Comparison of ENCODE assay signal across 8 cellular contexts in the genomic region with DNA sequence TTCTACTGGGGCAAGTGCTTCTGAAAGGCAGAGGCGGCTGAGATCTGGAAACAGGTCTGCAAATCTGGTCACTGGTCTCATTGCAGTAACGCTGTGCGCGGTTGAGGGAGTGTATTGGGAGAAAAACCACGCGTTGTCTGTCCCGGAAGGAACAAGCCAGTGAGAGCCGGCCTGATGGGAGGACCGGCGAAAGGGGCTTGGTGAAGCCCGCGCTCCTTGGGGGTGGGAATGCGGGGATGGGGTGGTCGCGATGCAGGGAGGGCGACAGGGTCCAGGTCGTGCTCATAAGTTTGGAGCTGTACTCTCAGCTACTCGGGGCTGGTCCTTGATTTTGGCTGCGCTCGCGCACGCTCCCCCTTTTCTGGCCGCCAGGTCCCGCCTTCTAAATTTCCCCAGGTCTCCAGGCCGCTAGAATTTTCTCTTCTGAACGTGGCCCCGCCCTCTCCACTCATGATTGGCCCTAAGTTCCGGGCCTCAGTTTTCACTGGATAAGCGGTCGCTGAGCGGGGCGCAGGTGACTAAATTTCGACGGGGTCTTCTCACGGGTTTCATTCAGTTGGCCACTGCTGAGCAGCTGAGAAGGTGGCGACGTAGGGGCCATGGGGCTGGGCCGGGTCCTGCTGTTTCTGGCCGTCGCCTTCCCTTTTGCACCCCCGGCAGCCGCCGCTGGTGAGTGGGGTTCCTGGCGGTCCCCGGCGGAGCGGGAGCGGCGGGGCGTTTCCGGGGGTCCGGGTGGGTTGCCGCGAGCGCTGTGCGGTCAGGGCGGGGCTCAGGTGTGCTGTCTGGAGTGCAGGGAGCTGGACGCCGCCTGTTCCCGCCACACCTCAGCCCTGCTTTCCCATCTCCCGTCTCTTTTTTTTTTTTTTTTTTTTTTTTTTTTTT. TPM values are rescaled to one million over a fixed set of nuclear protein-coding genes. Genes with fewer than 3 reads are reported as not detected.
DNase-seq lines count a peak whose midpoint lies in the region; TF ChIP-seq lines count a peak whose summit lies in the region.

A gene (plus strand): TSS at position 551 of the 882 bp plus-strand sequence. CDS start 49 bp downstream, at position 600.

- H3K79me2 ChIP-seq in parathyroid adenoma, result no peaks in the 10 kb centered on the region

- TF ChIP-seq CTCF in glutamatergic neuron (IDR thresholded peaks at IDR 0.05; ENCODE audit: partially characterized antibody, unreplicated experiment) (no peak), parathyroid adenoma (IDR thresholded peaks at IDR 0.05) (no peak), thyroid gland (IDR thresholded peaks at IDR 0.05) (peak in 1 of 6 experiments; percentile 9)

- 1 to 2% methylated on average over 52 to 56 of the region's 61 CpGs for WGBS in thyroid gland, 2 donors

- TF ChIP-seq POLR2A in GM19099 (IDR thresholded peaks at IDR 0.05; ENCODE audit: extremely low read depth, insufficient read length, low read depth) (peak; percentile 64), thyroid gland (IDR thresholded peaks at IDR 0.05) (peak in 1 of 2 donors; percentile 59)

- DNase-seq in AG20443 (ENCODE audit: low spot score), result peak; percentile 77
- DNase-seq in HPDE6-E6E7 (ENCODE audit: extremely low spot score), result peak; percentile 69
- DNase-seq in SK-MEL-5 (ENCODE audit: low read depth, low spot score), result peak; percentile 81
- peak; percentile 90 for DNase-seq in activated naive CD4-positive, alpha-beta T cell treated with anti-CD3 and anti-CD28 coated beads, Interleukin-2, amount 50 U/mL, for 16 hours
- peak; percentile 52 for DNase-seq in glutamatergic neuron
- peak; percentile 77 to 89 for DNase-seq in thyroid gland

- H3K4me1 ChIP-seq in parathyroid adenoma (no peaks in the 10 kb centered on the region), thyroid gland (peaks cover 0 to 7% of the 10 kb centered on the region in 2 donors)

- in situ Hi-C loops in SK-MEL-5 (cut with HindIII; ENCODE audit: low pct_unique_long_range_greater_than_20kb, low sequenced_read_pairs), result no loop called here

- intact Hi-C loops in thyroid gland (cut with DNase I), result loop anchor here (10.0 kb wide), 1 partner anchor 47 kb away; a partner anchor contains a TSS

- peak within 1 kb of the TSS; percentile 98 for H3K4me2 ChIP-seq in parathyroid adenoma (ENCODE audit: low read length)

- H3K27me3 ChIP-seq in parathyroid adenoma (ENCODE audit: control insufficient read depth, insufficient read depth, low read length), result no peaks in the 10 kb centered on the region
- no peaks in the 10 kb centered on the region for H3K27me3 ChIP-seq in thyroid gland

- H3K4me3 Mint-ChIP-seq in glutamatergic neuron (ENCODE audit: unreplicated experiment), result peak within 1 kb of the TSS; percentile 98

- H3K27ac ChIP-seq in parathyroid adenoma (no peak within 1 kb of the TSS), thyroid gland (peak within 1 kb of the TSS in 2 of 3 donors; percentile 56 to 65)

- H3K9ac ChIP-seq in parathyroid adenoma, result no peak within 1 kb of the TSS

- no peaks in the 10 kb centered on the region for H3K9me3 ChIP-seq in parathyroid adenoma (ENCODE audit: control insufficient read depth, low read length)
- H3K9me3 ChIP-seq in thyroid gland, result no peaks in the 10 kb centered on the region

- peaks cover 7% of the 10 kb centered on the region for H3K9me3 Mint-ChIP-seq in glutamatergic neuron (ENCODE audit: unreplicated experiment)

- H2AFZ ChIP-seq in parathyroid adenoma, result peak within 1 kb of the TSS; percentile 90

- H3K27ac Mint-ChIP-seq in glutamatergic neuron (ENCODE audit: unreplicated experiment), result no peak within 1 kb of the TSS

- peaks cover 10% of the 10 kb centered on the region for H3K4me1 Mint-ChIP-seq in glutamatergic neuron (ENCODE audit: low read depth, unreplicated experiment)

- no peaks in the 10 kb centered on the region for H3K36me3 Mint-ChIP-seq in glutamatergic neuron (ENCODE audit: unreplicated experiment)

- H3K27me3 Mint-ChIP-seq in glutamatergic neuron (ENCODE audit: unreplicated experiment), result peaks cover 13% of the 10 kb centered on the region

- no peaks in the 10 kb centered on the region for H3K36me3 ChIP-seq in parathyroid adenoma (ENCODE audit: control insufficient read depth, insufficient read depth, low read length)
- no peaks in the 10 kb centered on the region for H3K36me3 ChIP-seq in thyroid gland

- H3K4me3 ChIP-seq in parathyroid adenoma (ENCODE audit: low read depth, low read length), result peak within 1 kb of the TSS; percentile 69
- peak within 1 kb of the TSS in 2 of 3 donors; percentile 32 to 35 for H3K4me3 ChIP-seq in thyroid gland (replicated peaks in 1 of 3)

RNA-seq across cellular contexts. Expression of the gene that starts here (rescaled TPM):
- 4.9 and 7.0 TPM in 2 replicates for total RNA-seq in SK-MEL-5 (2014; rRNA removed; shearing (Covaris generic))
- 9.7 and 13.5 TPM in 2 replicates for polyA plus RNA-seq in SK-MEL-5 (2015; cell fraction: cytosol; rRNA removed)
- polyA plus RNA-seq in SK-MEL-5 (2015; cell fraction: nucleus; rRNA removed), result 3.9 and 7.5 TPM in 2 replicates
- total RNA-seq in glutamatergic neuron (ENCODE audit: unreplicated experiment) (3.6 TPM), thyroid gland (1 to 10 TPM in 3 of 4 donors, under 1 TPM in 1; 0.89 to 3.4 (median 2.1) TPM)
